ENCODE assay signal across 16 cellular contexts in the genomic region with DNA sequence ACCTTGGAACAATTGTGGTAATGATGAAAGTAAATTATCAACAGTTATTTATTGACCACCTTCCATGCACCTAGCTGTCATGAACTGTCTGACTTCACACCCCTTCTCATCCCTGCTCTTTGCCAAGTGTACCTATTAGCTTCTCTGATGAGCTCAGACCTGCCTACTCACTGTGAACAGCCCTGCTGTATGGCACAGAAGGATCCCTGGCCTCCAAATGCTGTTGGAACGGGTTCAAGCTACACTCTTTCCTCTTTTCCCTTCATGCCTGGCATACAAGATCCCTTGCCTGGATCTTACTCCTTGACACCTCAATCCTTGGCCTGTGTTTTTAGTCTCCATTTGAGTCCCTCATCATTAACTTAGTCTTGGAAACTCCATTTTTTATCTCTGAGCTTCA.
A peak's percentile ranks its signal among the peaks of the same experiment; 100 is the strongest.
DNase-seq lines count a peak whose midpoint lies in the region; ATAC-seq, FAIRE-seq and TF ChIP-seq lines count a peak whose summit lies in the region.
"Had no signal": no experiment of that assay in that cellular context is flagged by ENCODE, and none has a peak within 500 bp of the region (broad histone marks: within the 10 kb centered on the region; RNA-seq: fewer than 3 reads in every experiment).

No MANE protein-coding gene starts in this region.

- TF ChIP-seq CTCF in epithelial cell of esophagus (IDR thresholded peaks at IDR 0.05; ENCODE audit: insufficient read depth, low read depth, low read length, missing control alignments) = no peak

- no peak overlapping the region for H3K4me3 ChIP-seq in epithelial cell of esophagus (ENCODE audit: low read length)
- H3K4me3 ChIP-seq: BLaER1 treated with 17β-estradiol and CSF1 and Interleukin-3, amounts not matched to agents 10 nM and 100 nM; GM12878 had no signal

- ATAC-seq in GM19023 (IDR thresholded peaks at IDR 0.05; ENCODE audit: unreplicated experiment) (no peak), GM21723 (IDR thresholded peaks at IDR 0.05; ENCODE audit: unreplicated experiment) (no peak)
- ATAC-seq: CD8-positive, alpha-beta T cell; GM12878; HepG2 had no signal

- DNase-seq in GM12892 (ENCODE audit: insufficient read length) (no peak), NCI-H446 treated with DMSO at 0.1 percent for 48 hours (lab: John Stamatoyannopoulos, UW) (peak; percentile 11), epithelial cell of esophagus (ENCODE audit: low read depth) (peak; percentile 11), renal cortical epithelial cell (ENCODE audit: low read depth) (peak; percentile 72), NCI-H345 (lab: John Stamatoyannopoulos, UW) (no peak), NOMO-1 treated with DMSO at 0.1 percent for 48 hours (lab: John Stamatoyannopoulos, UW; ENCODE audit: unreplicated experiment) (no peak)
- DNase-seq: Calu3; CD8-positive, alpha-beta T cell; DMS79 treated with DMSO at 0.1 percent for 48 hours; H9 had no signal

- no peak for TF ChIP-seq POLR2A in GM12892 (IDR thresholded peaks at IDR 0.05; ENCODE audit: low read depth, low read length)

- FAIRE-seq in GM12892 (lab: Jason Lieb, UNC) = peak; percentile 61
- FAIRE-seq: GM12878, H1, HepG2 had no signal

Comparison
In these comparisons a context has a peak if more than half of its experiments do, and no peak if none do; other contexts are left out.
1. DNase-seq: peak in NCI-H446 treated with DMSO at 0.1 percent for 48 hours (single experiment), epithelial cell of esophagus (single experiment) and renal cortical epithelial cell (single experiment); none in GM12892 (single experiment), NCI-H345 (single experiment) and NOMO-1 treated with DMSO at 0.1 percent for 48 hours (single experiment).